ENCODE assay signal across 8 cellular contexts in genomic region chr1:52296345-52296744, GRCh38.
DNase-seq lines count a peak whose midpoint lies in the region; ATAC-seq, FAIRE-seq and TF ChIP-seq lines count a peak whose summit lies in the region.

No MANE protein-coding gene starts in this region.

- H4K91ac ChIP-seq in trophoblast cell (ENCODE audit: low read depth, low read length) = no peak overlapping the region

- TF ChIP-seq EP300 in A549 (IDR thresholded peaks at IDR 0.05) = no peak

- H3K27me3 ChIP-seq in SU-DHL-6 (ENCODE audit: low read length) (no peaks in the 10 kb centered on the region), trophoblast cell (ENCODE audit: insufficient read depth, low read length) (no peaks in the 10 kb centered on the region)

- no peaks in the 10 kb centered on the region for H3K9me2 ChIP-seq in SU-DHL-6 (replicated peaks; ENCODE audit: insufficient read depth, low read length)

- no peak overlapping the region for H2BK5ac ChIP-seq in trophoblast cell (ENCODE audit: low read depth, low read length, poor library complexity)

- no peak overlapping the region for H3K4me3 ChIP-seq in A549
- H3K4me3 ChIP-seq in SU-DHL-6 (ENCODE audit: insufficient read depth, low read length, poor library complexity, severe bottlenecking) = no peak overlapping the region
- H3K4me3 ChIP-seq in fibroblast of villous mesenchyme (ENCODE audit: low read depth, low read length) = no peak overlapping the region
- no peak overlapping the region for H3K4me3 ChIP-seq in trophoblast cell (ENCODE audit: low read depth, low read length)

- H2AFZ ChIP-seq in SU-DHL-6 (ENCODE audit: low read depth, low read length, severe bottlenecking) (no peak overlapping the region), trophoblast cell (ENCODE audit: insufficient read depth, low read length, poor library complexity) (no peak overlapping the region)

- H3K36me3 ChIP-seq in SU-DHL-6 (ENCODE audit: low read length) (no peaks in the 10 kb centered on the region), trophoblast cell (ENCODE audit: control insufficient read depth in 1 of 2, insufficient read depth in 2 of 2, low read length in 2 of 2) (no peaks in the 10 kb centered on the region)

- CTCF ChIA-PET in A549 (lab: Yijun Ruan, JAX) = interaction anchor here (0.6 to 1.8 kb wide), 17 partner anchors 9 to 504 kb away, joined by 3 to 16 read pairs (median 3); partner anchors contain the start of gene ZFYVE9

- TF ChIP-seq RAD21 in A549 (conservative IDR thresholded peaks at IDR 0.05 in 1 of 2, IDR thresholded peaks at IDR 0.05 in 1 of 2) = peak; percentile 59 to 72

- H3K18ac ChIP-seq in trophoblast cell (ENCODE audit: low read length) = no peak overlapping the region

- H3F3A ChIP-seq in SU-DHL-6 (ENCODE audit: insufficient read depth) = no peaks in the 10 kb centered on the region

- TF ChIP-seq CTCF in A549 (IDR thresholded peaks at IDR 0.05) (peak; percentile 63), SU-DHL-6 (IDR thresholded peaks at IDR 0.05; ENCODE audit: insufficient read depth, low read length, poor library complexity, severe bottlenecking) (peak; percentile 47), fibroblast of villous mesenchyme (IDR thresholded peaks at IDR 0.05; ENCODE audit: insufficient read depth, low read depth, low read length) (peak; percentile 71)

- TF ChIP-seq POLR2A in A549 (IDR thresholded peaks at IDR 0.05; ENCODE audit: low read length) = no peak

- H2AK5ac ChIP-seq in trophoblast cell (ENCODE audit: low read length) = no peak overlapping the region

- H4K8ac ChIP-seq in trophoblast cell (ENCODE audit: low read depth, low read length) = no peak overlapping the region

- H3K14ac ChIP-seq in trophoblast cell (ENCODE audit: low read length) = no peak overlapping the region

- no peaks in the 10 kb centered on the region for H3K79me2 ChIP-seq in SU-DHL-6 (ENCODE audit: insufficient read depth, low read length)
- H3K79me2 ChIP-seq in trophoblast cell (ENCODE audit: control insufficient read depth, insufficient read depth, low read length, poor library complexity) = no peaks in the 10 kb centered on the region

- FAIRE-seq in A549 (lab: Jason Lieb, UNC) = no peak

- DNase-seq in A549 (ENCODE audit: low read depth in 1 of 2, low spot score in 1 of 2) = peak; percentile 36 to 46
- peak; percentile 23 for DNase-seq in GDM1 (lab: John Stamatoyannopoulos, UW)
- DNase-seq in NCI-H1105 (lab: John Stamatoyannopoulos, UW) = peak; percentile 30
- peak; percentile 68 for DNase-seq in fibroblast of villous mesenchyme (ENCODE audit: low read depth)
- peak; percentile 15 to 65 for DNase-seq in trophoblast cell
- no peak for DNase-seq in effector CD4-positive, alpha-beta T cell

- POLR2A ChIA-PET in A549 (lab: Yijun Ruan, JAX) = no interaction called here

- H3K9ac ChIP-seq in SU-DHL-6 (ENCODE audit: low read length) = no peak overlapping the region
- H3K9ac ChIP-seq in trophoblast cell (ENCODE audit: low read length) = no peak overlapping the region

- no peak overlapping the region for H3K4ac ChIP-seq in trophoblast cell (ENCODE audit: low read depth, low read length)

- no peaks in the 10 kb centered on the region for H3K4me1 ChIP-seq in A549
- no peaks in the 10 kb centered on the region for H3K4me1 ChIP-seq in trophoblast cell (ENCODE audit: control insufficient read depth in 1 of 2, insufficient read depth in 2 of 2, low read length in 2 of 2)

- H3K4me2 ChIP-seq in A549 = no peak overlapping the region
- H3K4me2 ChIP-seq in SU-DHL-6 (ENCODE audit: low read depth, low read length, poor library complexity, severe bottlenecking) = no peak overlapping the region
- H3K4me2 ChIP-seq in trophoblast cell (ENCODE audit: low read length) = no peak overlapping the region

- H4K12ac ChIP-seq in trophoblast cell (ENCODE audit: low read depth, low read length) = no peak overlapping the region

- H3K9me3 ChIP-seq in A549 (no peaks in the 10 kb centered on the region), SU-DHL-6 (ENCODE audit: insufficient read depth, low read length) (no peaks in the 10 kb centered on the region), trophoblast cell (ENCODE audit: insufficient read depth, low read depth, low read length) (no peaks in the 10 kb centered on the region)

- no peak overlapping the region for H3K23ac ChIP-seq in trophoblast cell (ENCODE audit: low read length)

- 7% methylated on average over 2 of the region's 2 CpGs for WGBS in A549 (ENCODE audit: missing lambda C conversion rate)
- no CpG with 5 or more reads among the region's 2 CpGs for WGBS in trophoblast cell (ENCODE audit: extremely low coverage, insufficient coverage, insufficient read length)

- peak; percentile 71 to 86; a peak in 5 of 6 replicates for ATAC-seq in A549
- ATAC-seq in GM18519 (IDR thresholded peaks at IDR 0.05; ENCODE audit: low FRiP score, unreplicated experiment) = no peak

- no peak overlapping the region for H2BK120ac ChIP-seq in trophoblast cell (ENCODE audit: insufficient read depth, low read length, poor library complexity)

- H3K79me1 ChIP-seq in trophoblast cell (ENCODE audit: low read length) = no peaks in the 10 kb centered on the region

- no peaks in the 10 kb centered on the region for H4K20me1 ChIP-seq in SU-DHL-6 (ENCODE audit: low read depth, low read length)

- H2BK12ac ChIP-seq in trophoblast cell (ENCODE audit: low read length) = no peak overlapping the region

- H3K27ac ChIP-seq in A549 (no peak overlapping the region), SU-DHL-6 (ENCODE audit: low read depth, low read length) (no peak overlapping the region), trophoblast cell (ENCODE audit: low read depth, low read length) (no peak overlapping the region)

TF ChIP-seq in A549, 52 proteins besides CTCF, POLR2A, EP300 and RAD21:
- TF ChIP-seq USF2 (IDR thresholded peaks at IDR 0.05) = no peak
- peak; percentile 56 for TF ChIP-seq SMC3 (IDR thresholded peaks at IDR 0.05)
